In genomic region chr3:52090131-52090548, GRCh38 we compare ENCODE assay signal across 8 cellular contexts. TPM values are rescaled to one million over a fixed set of nuclear protein-coding genes. Genes with fewer than 3 reads are reported as not detected.
DNase-seq lines count a peak whose midpoint lies in the region; ATAC-seq and TF ChIP-seq lines count a peak whose summit lies in the region.

No MANE protein-coding gene starts in this region.

- no peaks in the 10 kb centered on the region for H3K27me3 ChIP-seq in kidney epithelial cell (ENCODE audit: control insufficient read depth, insufficient read depth, low read length)
- no peaks in the 10 kb centered on the region for H3K27me3 ChIP-seq in thoracic aorta (replicated peaks; ENCODE audit: insufficient read depth)

- peak; percentile 78 for ATAC-seq in thoracic aorta (ENCODE audit: insufficient number of reproducible peaks, low FRiP score, low read depth)

- H3K4me3 ChIP-seq in kidney epithelial cell (ENCODE audit: low read depth, low read length) (no peak overlapping the region), thoracic aorta (no peak overlapping the region)

- POLR2A ChIA-PET in MCF 10A (lab: Yijun Ruan, JAX): no interaction called here

- no peaks in the 10 kb centered on the region for H3K27me3 Mint-ChIP-seq in MCF 10A (ENCODE audit: insufficient read depth, unreplicated experiment)

- peaks cover 36 to 63% of the 10 kb centered on the region in 2 donors for H3K4me1 ChIP-seq in thoracic aorta (ENCODE audit: control insufficient read depth in 1 of 2, low read depth in 2 of 2)

- H3K27ac Mint-ChIP-seq in MCF 10A (ENCODE audit: low read depth, unreplicated experiment): peak overlapping the region; percentile 70

- H3K9me3 ChIP-seq in thoracic aorta: no peaks in the 10 kb centered on the region

- peak overlapping the region; percentile 93 to 95 for H3K27ac ChIP-seq in thoracic aorta

- CTCF ChIA-PET in MCF 10A (lab: Yijun Ruan, JAX): interaction anchor here (1.2 to 1.3 kb wide), 2 partner anchors 33 to 54 kb away, joined by 4 to 6 read pairs; no protein-coding TSS in a partner anchor

- no peaks in the 10 kb centered on the region for H3K36me3 ChIP-seq in kidney epithelial cell (ENCODE audit: control insufficient read depth, insufficient read depth, low read length)
- H3K36me3 ChIP-seq in thoracic aorta: no peaks in the 10 kb centered on the region

- no peaks in the 10 kb centered on the region for H3K36me3 Mint-ChIP-seq in MCF 10A (ENCODE audit: insufficient read depth, unreplicated experiment)

- BruUV-seq in MCF 10A (replicated peaks; lab: Mats Ljungman, UMichigan): no TSS peak

- no peak overlapping the region for H3K4me3 Mint-ChIP-seq in MCF 10A (ENCODE audit: unreplicated experiment)

- intact Hi-C loops in MCF 10A (cut with micrococcal nuclease): no loop called here

- TF ChIP-seq CTCF in MCF 10A (IDR thresholded peaks at IDR 0.05; ENCODE audit: unreplicated experiment): no peak
- no peak for TF ChIP-seq CTCF in kidney epithelial cell (IDR thresholded peaks at IDR 0.05; ENCODE audit: insufficient read depth, low read length, poor library complexity, severe bottlenecking)
- TF ChIP-seq CTCF in thoracic aorta (IDR thresholded peaks at IDR 0.05): no peak
- TF ChIP-seq CTCF in GM20000 (IDR thresholded peaks at IDR 0.05; ENCODE audit: extremely low read depth, missing control alignments): no peak

- peaks cover 12% of the 10 kb centered on the region for H3K4me1 Mint-ChIP-seq in MCF 10A (ENCODE audit: insufficient read depth, unreplicated experiment)

- H3K9me3 Mint-ChIP-seq in MCF 10A (ENCODE audit: unreplicated experiment): no peaks in the 10 kb centered on the region

- DNase-seq in HPDE6-E6E7 (ENCODE audit: extremely low spot score) (peak; percentile 9), MCF 10A (ENCODE audit: unreplicated experiment) (peak; percentile 66), kidney epithelial cell (ENCODE audit: low read depth) (peak; percentile 91), thoracic aorta (ENCODE audit: low spot score) (peak; percentile 45), OCI-M1 (lab: John Stamatoyannopoulos, UW) (no peak), pons (ENCODE audit: low spot score) (no peak), GM20000 (ENCODE audit: low spot score) (no peak), globus pallidus (ENCODE audit: low spot score) (no peak)

RNA-seq across cellular contexts. Expression of gene DUSP7, which starts 33.8 kb away (rescaled TPM):
- total RNA-seq in MCF 10A (2022): 67.4 and 69.1 TPM in 2 replicates
- total RNA-seq in kidney epithelial cell: 23.5 and 27.7 TPM in 2 replicates
- 10 to 100 TPM; 41.1 to 42.2 TPM for total RNA-seq in thoracic aorta

Comparison
In these comparisons a context has a peak if more than half of its experiments do, and no peak if none do; other contexts are left out.
1. DNase-seq: peak in HPDE6-E6E7 (single experiment), MCF 10A (single experiment), kidney epithelial cell (single experiment) and thoracic aorta (single experiment); none in OCI-M1 (single experiment), pons (single experiment), GM20000 (single experiment) and globus pallidus (single experiment).